ENCODE assay signal across 1 cellular context in the genomic region with DNA sequence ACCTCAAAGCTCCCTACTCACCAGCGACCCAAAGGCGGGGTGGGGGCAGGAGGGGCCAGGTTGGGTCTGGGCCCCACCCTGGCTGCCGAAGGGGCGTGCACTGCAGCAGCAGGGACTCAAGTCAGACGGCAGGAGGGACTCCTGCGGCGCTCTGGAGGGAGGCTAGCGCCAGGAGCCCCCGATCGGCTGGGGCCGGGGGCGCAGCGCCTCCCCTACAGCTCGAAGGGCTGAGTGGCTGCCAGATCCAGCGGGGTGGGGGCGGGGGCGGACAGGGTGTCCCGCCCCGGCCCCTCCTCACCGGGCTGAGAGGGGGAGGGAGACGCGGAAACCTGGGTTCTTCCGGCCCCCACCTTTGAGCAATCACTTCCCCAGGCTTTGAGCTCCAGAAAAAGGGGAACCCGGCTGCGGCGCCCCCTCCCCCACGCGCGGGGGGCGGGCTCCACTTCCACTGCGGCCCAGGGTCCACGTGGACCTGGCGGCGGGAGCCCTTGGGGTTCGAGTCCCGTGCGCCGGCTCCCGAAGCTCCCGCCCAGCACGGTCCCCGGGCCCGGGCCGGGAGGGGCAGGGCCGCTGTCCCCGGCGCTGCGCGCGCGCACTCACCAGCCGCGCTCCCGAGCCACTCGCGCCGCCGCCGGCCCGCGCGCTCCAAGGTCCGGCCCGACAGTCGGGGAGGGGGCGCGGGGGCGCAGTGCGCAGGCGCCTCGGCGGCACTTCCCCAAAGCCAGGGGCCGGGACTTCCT.
A peak's percentile ranks its signal among the peaks of the same experiment; 100 is the strongest.
TF ChIP-seq lines count a peak whose summit lies in the region.

A gene with protein sequence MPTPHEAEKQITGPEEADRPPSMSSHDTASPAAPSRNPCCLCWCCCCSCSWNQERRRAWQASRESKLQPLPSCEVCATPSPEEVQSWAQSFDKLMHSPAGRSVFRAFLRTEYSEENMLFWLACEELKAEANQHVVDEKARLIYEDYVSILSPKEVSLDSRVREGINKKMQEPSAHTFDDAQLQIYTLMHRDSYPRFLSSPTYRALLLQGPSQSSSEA (minus strand): TSS at position 246 of the 740 bp plus-strand sequence. CDS start 2,632 bp downstream, outside the sequence.

TF ChIP-seq in HepG2, 621 proteins besides CTCF, POLR2A, EP300 and RAD21 (continued from another document and continues in another):
- TF ChIP-seq CBX2 (IDR thresholded peaks at IDR 0.05; ENCODE audit: low read depth, low read length) (no peak), CBX2 (CRISPR knock-in tag; IDR thresholded peaks at IDR 0.05; ENCODE audit: low read depth) (no peak), RAD51 (IDR thresholded peaks at IDR 0.05; ENCODE audit: borderline replicate concordance) (no peak), ZNF749 (CRISPR knock-in tag; IDR thresholded peaks at IDR 0.05; ENCODE audit: borderline replicate concordance) (no peak), ZBTB3 (CRISPR knock-in tag; IDR thresholded peaks at IDR 0.05; ENCODE audit: borderline replicate concordance, low read depth) (peak; percentile 69; the same call in 1 of the 2 replicates), PHF21A (CRISPR knock-in tag; IDR thresholded peaks at IDR 0.05) (peak; percentile 44; the same call in 1 of the 2 replicates), BATF2 (CRISPR knock-in tag; IDR thresholded peaks at IDR 0.05) (no peak), ZMYM4 (CRISPR knock-in tag; IDR thresholded peaks at IDR 0.05) (no peak), MED13 (CRISPR knock-in tag; IDR thresholded peaks at IDR 0.05) (0 out of 2 replicates have a peak, but pooled peaks have one; percentile 63), ZNF205 (CRISPR knock-in tag; IDR thresholded peaks at IDR 0.05) (peak; percentile 53; the same call in 1 of the 2 replicates), RFX5 (IDR thresholded peaks at IDR 0.05; ENCODE audit: low read depth, low read length) (no peak), THAP11 (CRISPR knock-in tag; IDR thresholded peaks at IDR 0.05) (peak; percentile 53; the same call in 1 of the 2 replicates), EZH2 (conservative IDR thresholded peaks at IDR 0.05; ENCODE audit: low read depth, low read length) (no peak), AFF4 (CRISPR knock-in tag; IDR thresholded peaks at IDR 0.05) (no peak), NR1H2 (CRISPR knock-in tag; IDR thresholded peaks at IDR 0.05; ENCODE audit: borderline replicate concordance, low read depth) (no peak), ZNF768 (CRISPR knock-in tag; IDR thresholded peaks at IDR 0.05) (peak; percentile 15; the same call in 1 of the 2 replicates), ZSCAN29 (CRISPR knock-in tag; conservative IDR thresholded peaks at IDR 0.05) (no peak), CENPX (CRISPR knock-in tag; IDR thresholded peaks at IDR 0.05) (no peak), ZNF446 (CRISPR knock-in tag; IDR thresholded peaks at IDR 0.05) (0 out of 2 replicates have a peak, but pooled peaks have one; percentile 37), TP53 (CRISPR knock-in tag; conservative IDR thresholded peaks at IDR 0.05) (no peak), NONO (IDR thresholded peaks at IDR 0.05) (no peak), NONO (CRISPR knock-in tag; conservative IDR thresholded peaks at IDR 0.05) (0 out of 2 replicates have a peak, but pooled peaks have one; percentile 38), FOXP1 (IDR thresholded peaks at IDR 0.05) (no peak), FOXP1 (CRISPR knock-in tag; IDR thresholded peaks at IDR 0.05) (no peak), NR2F1 (CRISPR knock-in tag; IDR thresholded peaks at IDR 0.05) (no peak), ZNF251 (CRISPR knock-in tag; IDR thresholded peaks at IDR 0.05) (no peak), ZNF18 (CRISPR knock-in tag; IDR thresholded peaks at IDR 0.05; ENCODE audit: insufficient replicate concordance) (no peak), ZNF142 (CRISPR knock-in tag; IDR thresholded peaks at IDR 0.05) (0 out of 2 replicates have a peak, but pooled peaks have one; percentile 42), DPF2 (CRISPR knock-in tag; IDR thresholded peaks at IDR 0.05; ENCODE audit: borderline replicate concordance, low read depth) (no peak), ZNF280B (CRISPR knock-in tag; IDR thresholded peaks at IDR 0.05; ENCODE audit: borderline replicate concordance) (peak; percentile 84), SMC3 (IDR thresholded peaks at IDR 0.05; ENCODE audit: low read length) (no peak), KLF15 (CRISPR knock-in tag; IDR thresholded peaks at IDR 0.05; ENCODE audit: borderline replicate concordance) (no peak), ATM (IDR thresholded peaks at IDR 0.05; ENCODE audit: borderline replicate concordance) (no peak), ZMYM3 (CRISPR knock-in tag; IDR thresholded peaks at IDR 0.05) (peak; percentile 99), FLYWCH1 (CRISPR knock-in tag; IDR thresholded peaks at IDR 0.05) (0 out of 2 replicates have a peak, but pooled peaks have one; percentile 45), ZNF660 (CRISPR knock-in tag; IDR thresholded peaks at IDR 0.05; ENCODE audit: borderline replicate concordance, low read depth) (no peak), POLR2AphosphoS2 (IDR thresholded peaks at IDR 0.05; ENCODE audit: low read depth, low read length) (no peak), ARNT (IDR thresholded peaks at IDR 0.05) (no peak), ZNF563 (CRISPR knock-in tag; IDR thresholded peaks at IDR 0.05) (peak; percentile 66)
- TF ChIP-seq, protein P1, sequence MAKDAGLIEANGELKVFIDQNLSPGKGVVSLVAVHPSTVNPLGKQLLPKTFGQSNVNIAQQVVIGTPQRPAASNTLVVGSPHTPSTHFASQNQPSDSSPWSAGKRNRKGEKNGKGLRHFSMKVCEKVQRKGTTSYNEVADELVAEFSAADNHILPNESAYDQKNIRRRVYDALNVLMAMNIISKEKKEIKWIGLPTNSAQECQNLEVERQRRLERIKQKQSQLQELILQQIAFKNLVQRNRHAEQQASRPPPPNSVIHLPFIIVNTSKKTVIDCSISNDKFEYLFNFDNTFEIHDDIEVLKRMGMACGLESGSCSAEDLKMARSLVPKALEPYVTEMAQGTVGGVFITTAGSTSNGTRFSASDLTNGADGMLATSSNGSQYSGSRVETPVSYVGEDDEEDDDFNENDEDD (CRISPR knock-in tag; IDR thresholded peaks at IDR 0.05; ENCODE audit: borderline replicate concordance) = no peak; the same call in 1 of the 2 replicates
- TF ChIP-seq, protein P2, sequence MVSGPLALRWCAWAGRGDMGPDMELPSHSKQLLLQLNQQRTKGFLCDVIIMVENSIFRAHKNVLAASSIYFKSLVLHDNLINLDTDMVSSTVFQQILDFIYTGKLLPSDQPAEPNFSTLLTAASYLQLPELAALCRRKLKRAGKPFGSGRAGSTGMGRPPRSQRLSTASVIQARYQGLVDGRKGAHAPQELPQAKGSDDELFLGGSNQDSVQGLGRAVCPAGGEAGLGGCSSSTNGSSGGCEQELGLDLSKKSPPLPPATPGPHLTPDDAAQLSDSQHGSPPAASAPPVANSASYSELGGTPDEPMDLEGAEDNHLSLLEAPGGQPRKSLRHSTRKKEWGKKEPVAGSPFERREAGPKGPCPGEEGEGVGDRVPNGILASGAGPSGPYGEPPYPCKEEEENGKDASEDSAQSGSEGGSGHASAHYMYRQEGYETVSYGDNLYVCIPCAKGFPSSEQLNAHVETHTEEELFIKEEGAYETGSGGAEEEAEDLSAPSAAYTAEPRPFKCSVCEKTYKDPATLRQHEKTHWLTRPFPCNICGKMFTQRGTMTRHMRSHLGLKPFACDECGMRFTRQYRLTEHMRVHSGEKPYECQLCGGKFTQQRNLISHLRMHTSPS (CRISPR knock-in tag; IDR thresholded peaks at IDR 0.05; ENCODE audit: low read depth) = 0 out of 2 replicates have a peak, but pooled peaks have one; percentile 25
- TF ChIP-seq, protein P3, sequence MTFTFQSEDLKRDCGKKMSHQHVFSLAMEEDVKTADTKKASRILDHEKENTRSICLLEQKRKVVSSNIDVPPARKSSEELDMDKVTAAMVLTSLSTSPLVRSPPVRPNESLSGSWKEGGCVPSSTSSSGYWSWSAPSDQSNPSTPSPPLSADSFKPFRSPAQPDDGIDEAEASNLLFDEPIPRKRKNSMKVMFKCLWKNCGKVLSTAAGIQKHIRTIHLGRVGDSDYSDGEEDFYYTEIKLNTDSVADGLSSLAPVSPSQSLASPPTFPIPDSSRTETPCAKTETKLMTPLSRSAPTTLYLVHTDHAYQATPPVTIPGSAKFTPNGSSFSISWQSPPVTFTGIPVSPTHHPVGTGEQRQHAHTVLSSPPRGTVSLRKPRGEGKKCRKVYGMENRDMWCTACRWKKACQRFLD (CRISPR knock-in tag; IDR thresholded peaks at IDR 0.05; ENCODE audit: borderline replicate concordance) = no peak
